Comparison of ENCODE assay signal across 26 cellular contexts in the genomic region with DNA sequence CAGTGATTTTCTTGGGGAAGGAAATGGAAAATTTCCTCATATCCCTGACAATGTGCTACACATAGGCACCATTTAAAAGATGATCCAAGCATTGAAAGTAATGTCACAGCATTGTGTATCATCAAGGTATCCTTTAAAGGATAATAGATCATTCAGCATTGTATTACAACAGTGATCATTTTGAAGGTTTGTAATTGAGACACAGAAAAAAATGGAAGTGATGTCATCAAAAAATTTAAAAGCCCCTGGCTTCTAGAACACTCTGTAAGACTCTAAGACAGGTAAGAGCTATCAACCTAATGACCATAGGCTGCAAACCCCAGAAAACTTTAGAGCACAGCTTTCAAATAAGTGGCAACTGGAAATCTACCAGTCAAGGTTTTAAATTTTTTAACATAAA.
"Had no signal": no experiment of that assay in that cellular context is flagged by ENCODE, and none has a peak within 500 bp of the region (broad histone marks: within the 10 kb centered on the region; RNA-seq: fewer than 3 reads in every experiment).

No MANE protein-coding gene starts in this region.

- DNase-seq: colonic mucosa; cortex of kidney; dermis blood vessel endothelial cell; dorsolateral prefrontal cortex; effector CD4-positive, alpha-beta T cell; effector CD8-positive, alpha-beta T cell; effector memory CD4-positive, alpha-beta T cell; effector memory CD8-positive, alpha-beta T cell; endodermal cell; erythroblast; esophagus squamous epithelium; foreskin fibroblast; foreskin melanocyte; glutamatergic neuron; head of caudate nucleus; heart left ventricle; heart right ventricle had no signal

- H3K4me3 ChIP-seq: colonic mucosa, coronary artery, dorsolateral prefrontal cortex, esophagus squamous epithelium, gastrocnemius medialis, heart left ventricle, heart right ventricle had no signal

- H3K27ac ChIP-seq: colonic mucosa, coronary artery, dorsolateral prefrontal cortex, epithelial cell of prostate, foreskin keratinocyte, heart left ventricle, heart right ventricle had no signal

- H3K9me3 ChIP-seq: colonic mucosa, esophagus squamous epithelium, gastrocnemius medialis, heart left ventricle, heart right ventricle had no signal

- H3K36me3 ChIP-seq: colonic mucosa, esophagus squamous epithelium, gastrocnemius medialis, heart left ventricle, heart right ventricle had no signal

- H3K4me1 ChIP-seq: colonic mucosa, foreskin keratinocyte had no signal

- FAIRE-seq: colon, endometrium, endothelial cell of umbilical vein, frontal cortex had no signal

- ATAC-seq: effector memory CD8-positive, alpha-beta T cell; esophagus mucosa; foreskin keratinocyte; heart left ventricle; heart right ventricle had no signal

- H3K27me3 ChIP-seq: colonic mucosa, esophagus squamous epithelium, foreskin keratinocyte, gastrocnemius medialis, heart left ventricle, heart right ventricle had no signal
